ENCODE assay signal across 17 cellular contexts in genomic region chr2:202583709-202584219, GRCh38. TPM values are rescaled to one million over a fixed set of nuclear protein-coding genes. Genes with fewer than 3 reads are reported as not detected.
DNase-seq lines count a peak whose midpoint lies in the region; ATAC-seq, FAIRE-seq and TF ChIP-seq lines count a peak whose summit lies in the region.
"Had no signal": no experiment of that assay in that cellular context is flagged by ENCODE, and none has a peak within 500 bp of the region (broad histone marks: within the 10 kb centered on the region; RNA-seq: fewer than 3 reads in every experiment).

No MANE protein-coding gene starts in this region.

- ATAC-seq in mucosa of descending colon (peak; percentile 67), left ventricle myocardium superior (no peak)
- ATAC-seq: GM23338 had no signal

- H3K36me3 Mint-ChIP-seq in osteocyte (ENCODE audit: unreplicated experiment) = no peaks in the 10 kb centered on the region

- H3K27ac ChIP-seq in HEK293 (ENCODE audit: extremely low read depth, low read depth, low read length) (no peak overlapping the region), Peyer's patch (no peak overlapping the region)

- intact Hi-C loops in mucosa of descending colon (cut with DNase I, micrococcal nuclease) (no loop called here), left ventricle myocardium superior (cut with micrococcal nuclease) (no loop called here)

- FAIRE-seq in colon (lab: Jason Lieb, UNC) = peak; percentile 60
- FAIRE-seq: GM12891, GM18507 had no signal

- H3K4me1 Mint-ChIP-seq in osteocyte (ENCODE audit: unreplicated experiment) = peaks cover 5% of the 10 kb centered on the region

- H3K9me3 Mint-ChIP-seq in osteocyte (ENCODE audit: unreplicated experiment) = peaks cover 7% of the 10 kb centered on the region
- H3K9me3 Mint-ChIP-seq: GM23338, H9 had no signal

- no peak for TF ChIP-seq CTCF in HEK293 (tag by site-specific recombination; IDR thresholded peaks at IDR 0.05)
- TF ChIP-seq CTCF in mucosa of descending colon (IDR thresholded peaks at IDR 0.05) = no peak
- no peak for TF ChIP-seq CTCF in Peyer's patch (IDR thresholded peaks at IDR 0.05)
- no peak for TF ChIP-seq CTCF in osteocyte (IDR thresholded peaks at IDR 0.05)

- H3K4me1 ChIP-seq in HEK293 (ENCODE audit: control insufficient read depth, insufficient read depth, low read length) = no peaks in the 10 kb centered on the region
- H3K4me1 ChIP-seq in mucosa of descending colon (ENCODE audit: low read depth) = peaks cover under 1% of the 10 kb centered on the region
- peaks cover 0 to 4% (median 1%) of the 10 kb centered on the region in 4 donors for H3K4me1 ChIP-seq in Peyer's patch

- no peak overlapping the region for H3K4me3 Mint-ChIP-seq in osteocyte (ENCODE audit: unreplicated experiment)
- H3K4me3 Mint-ChIP-seq: CD4-positive, alpha-beta memory T cell; GM23338; H9 had no signal

- no peak for TF ChIP-seq POLR2A in Peyer's patch (IDR thresholded peaks at IDR 0.05)

- POLR2A ChIA-PET in HEK293 (lab: Yijun Ruan, JAX) = no interaction called here

- CTCF ChIA-PET in HEK293 (lab: Yijun Ruan, JAX) = interaction anchor here (0.6 to 0.9 kb wide), 2 partner anchors 12 to 1230 kb away, joined by 3 read pairs; no protein-coding TSS in a partner anchor

- H3K4me3 ChIP-seq in HEK293 (ENCODE audit: low read depth, low read length) (no peak overlapping the region), mucosa of descending colon (no peak overlapping the region), Peyer's patch (no peak overlapping the region)
- H3K4me3 ChIP-seq: GM23338 had no signal

- H3K36me3 ChIP-seq in HEK293 (ENCODE audit: control insufficient read depth in 2 of 2, insufficient read depth in 1 of 2, low read length in 2 of 2) (no peaks in the 10 kb centered on the region), mucosa of descending colon (ENCODE audit: low read depth) (no peaks in the 10 kb centered on the region), Peyer's patch (no peaks in the 10 kb centered on the region)

- H3K27me3 ChIP-seq in Peyer's patch = no peaks in the 10 kb centered on the region

- no peaks in the 10 kb centered on the region for H3K27me3 Mint-ChIP-seq in osteocyte (ENCODE audit: unreplicated experiment)

- no peak overlapping the region for H3K27ac Mint-ChIP-seq in osteocyte (ENCODE audit: unreplicated experiment)
- H3K27ac Mint-ChIP-seq: CD4-positive, alpha-beta memory T cell; GM23338; H9 had no signal

- no peaks in the 10 kb centered on the region for H3K9me3 ChIP-seq in HEK293 (ENCODE audit: control insufficient read depth, insufficient read depth, low read depth, low read length)
- H3K9me3 ChIP-seq in mucosa of descending colon = no peaks in the 10 kb centered on the region
- no peaks in the 10 kb centered on the region for H3K9me3 ChIP-seq in Peyer's patch

- DNase-seq in mucosa of descending colon (no peak), left ventricle myocardium superior (no peak), Peyer's patch (no peak), osteocyte (ENCODE audit: extremely low spot score, unreplicated experiment) (no peak)
- DNase-seq: C1 segment of cervical spinal cord; Calu3; CD4-positive, alpha-beta memory T cell; COR-L47; DMS53; DMS79 treated with DMSO at 0.1 percent for 48 hours; GF-D8; H9 had no signal

TF ChIP-seq in HEK293, 187 proteins besides CTCF, POLR2A, EP300 and RAD21:
- TF ChIP-seq ZNF354C (tag by site-specific recombination; IDR thresholded peaks at IDR 0.05; ENCODE audit: borderline replicate concordance, low read depth) (no peak), ZSCAN23 (tag by site-specific recombination; IDR thresholded peaks at IDR 0.05) (no peak), SETDB1 (IDR thresholded peaks at IDR 0.05; ENCODE audit: insufficient read length, low read length) (peak; percentile 89)

RNA-seq across cellular contexts. Expression of gene FAM117B, which starts 51.0 kb away (rescaled TPM):
- total RNA-seq in mucosa of descending colon (10 to 100 TPM; 11.5 to 21.7 (median 15.4) TPM), left ventricle myocardium superior (2.4 TPM), Peyer's patch (10 to 100 TPM; 10.5 to 37.1 (median 21.0) TPM), osteocyte (8.4 and 9.6 TPM in 2 replicates)
